In genomic region chr1:197355248-197355995, GRCh38 we compare ENCODE assay signal across 31 cellular contexts.
"Had no signal": no experiment of that assay in that cellular context is flagged by ENCODE, and none has a peak within 500 bp of the region (broad histone marks: within the 10 kb centered on the region; RNA-seq: fewer than 3 reads in every experiment).

No MANE protein-coding gene starts in this region.

- H3K36me3 Mint-ChIP-seq: memory B cell; naive thymus-derived CD8-positive, alpha-beta T cell; stimulated activated memory B cell treated with anti-CD40 and anti-IgM and Interleukin-4, amounts not matched to agents 10 μg/mL and 1 μg/mL and 100 μg/mL, for 72 hours; type B pancreatic cell had no signal

- H3K9me3 Mint-ChIP-seq: central memory CD8-positive, alpha-beta T cell; dendritic cell treated with granulocyte-macrophage colony-stimulating factor and Interleukin-4, amounts not matched to agents 40 ng/mL and 50 ng/mL, for 4 days; endodermal cell; memory B cell; naive thymus-derived CD8-positive, alpha-beta T cell; nephron progenitor cell; stimulated activated memory B cell treated with anti-CD40 and anti-IgM and Interleukin-4, amounts not matched to agents 10 μg/mL and 1 μg/mL and 100 μg/mL, for 72 hours; stimulated activated naive CD8-positive, alpha-beta T cell treated with anti-CD3 and anti-CD28 coated beads, Interleukin-15, Interleukin-2, amounts not matched to agents 100 ng/mL and 50 ng/mL, for 24 hours; type B pancreatic cell had no signal

- H3K4me1 Mint-ChIP-seq: central memory CD8-positive, alpha-beta T cell; endodermal cell; naive thymus-derived CD8-positive, alpha-beta T cell; nephron progenitor cell; stimulated activated memory B cell treated with anti-CD40 and anti-IgM and Interleukin-4, amounts not matched to agents 10 μg/mL and 1 μg/mL and 100 μg/mL, for 72 hours had no signal

- H3K4me3 ChIP-seq: cardiac muscle cell, colonic mucosa, gastrocnemius medialis, hepatocyte, lung, ovary, right lobe of liver, tibial artery had no signal

- H3K27ac ChIP-seq: cardiac muscle cell, colonic mucosa, epithelial cell of prostate, gastrocnemius medialis, hepatocyte, ovary, right lobe of liver, tibial artery had no signal

- H3K4me1 ChIP-seq: colonic mucosa, gastrocnemius medialis, tibial artery had no signal

- H3K27ac Mint-ChIP-seq: dendritic cell treated with granulocyte-macrophage colony-stimulating factor and Interleukin-4, amounts not matched to agents 40 ng/mL and 50 ng/mL, for 4 days; endodermal cell; memory B cell; naive thymus-derived CD8-positive, alpha-beta T cell; nephron progenitor cell; stimulated activated memory B cell treated with anti-CD40 and anti-IgM and Interleukin-4, amounts not matched to agents 10 μg/mL and 1 μg/mL and 100 μg/mL, for 72 hours; stimulated activated naive CD8-positive, alpha-beta T cell treated with anti-CD3 and anti-CD28 coated beads, Interleukin-15, Interleukin-2, amounts not matched to agents 100 ng/mL and 50 ng/mL, for 24 hours; type B pancreatic cell had no signal

- H2AFZ ChIP-seq: hepatocyte had no signal

- H3K4me3 Mint-ChIP-seq: central memory CD8-positive, alpha-beta T cell; dendritic cell treated with granulocyte-macrophage colony-stimulating factor and Interleukin-4, amounts not matched to agents 40 ng/mL and 50 ng/mL, for 4 days; endodermal cell; memory B cell; naive thymus-derived CD8-positive, alpha-beta T cell; nephron progenitor cell; stimulated activated memory B cell treated with anti-CD40 and anti-IgM and Interleukin-4, amounts not matched to agents 10 μg/mL and 1 μg/mL and 100 μg/mL, for 72 hours; stimulated activated naive CD8-positive, alpha-beta T cell treated with anti-CD3 and anti-CD28 coated beads, Interleukin-15, Interleukin-2, amounts not matched to agents 100 ng/mL and 50 ng/mL, for 24 hours; type B pancreatic cell had no signal

- H3K27me3 Mint-ChIP-seq: dendritic cell treated with granulocyte-macrophage colony-stimulating factor and Interleukin-4, amounts not matched to agents 40 ng/mL and 50 ng/mL, for 4 days; memory B cell; naive thymus-derived CD8-positive, alpha-beta T cell; stimulated activated memory B cell treated with anti-CD40 and anti-IgM and Interleukin-4, amounts not matched to agents 10 μg/mL and 1 μg/mL and 100 μg/mL, for 72 hours; stimulated activated naive CD8-positive, alpha-beta T cell treated with anti-CD3 and anti-CD28 coated beads, Interleukin-15, Interleukin-2, amounts not matched to agents 100 ng/mL and 50 ng/mL, for 24 hours; type B pancreatic cell had no signal

- H3K9me3 ChIP-seq: colonic mucosa, gastrocnemius medialis, ovary, right lobe of liver, tibial artery had no signal

- H3K27me3 ChIP-seq: cardiac muscle cell, colonic mucosa, gastrocnemius medialis, hepatocyte, ovary, right lobe of liver, tibial artery had no signal

- H3K36me3 ChIP-seq: cardiac muscle cell, colonic mucosa, gastrocnemius medialis, ovary, right lobe of liver, tibial artery had no signal

- DNase-seq: colonic mucosa; effector CD8-positive, alpha-beta T cell; endodermal cell; foreskin fibroblast; gastrocnemius medialis; head of caudate nucleus; left colon; left ventricle myocardium superior; midbrain; naive thymus-derived CD8-positive, alpha-beta T cell; nephron progenitor cell; occipital lobe; retina; right lobe of liver; small intestine; stimulated activated CD4-positive, alpha-beta T cell treated with anti-CD3 and anti-CD28 coated beads, Interleukin-12 subunit alpha, Interleukin-12 subunit beta, amount 100 ng/mL, for 4 hours; stimulated activated CD4-positive, alpha-beta T cell treated with anti-CD3 and anti-CD28 coated beads, Interleukin-1b, Interleukin-23, amount 100 ng/mL, for 48 hours; stimulated activated CD4-positive, alpha-beta T cell treated with anti-CD3 and anti-CD28 coated beads, Interleukin-4, amount 100 ng/mL, for 1 hour; tibial artery had no signal

- H3K4me2 ChIP-seq: hepatocyte had no signal

- ATAC-seq: esophagus mucosa; gastrocnemius medialis; left colon; left ventricle myocardium superior; naive thymus-derived CD8-positive, alpha-beta T cell; right lobe of liver; stimulated activated memory B cell treated with anti-CD40 and anti-IgM and Interleukin-4, amounts not matched to agents 10 μg/mL and 1 μg/mL and 100 μg/mL, for 72 hours had no signal
